Comparison of ENCODE assay signal across 29 cellular contexts in the genomic region with DNA sequence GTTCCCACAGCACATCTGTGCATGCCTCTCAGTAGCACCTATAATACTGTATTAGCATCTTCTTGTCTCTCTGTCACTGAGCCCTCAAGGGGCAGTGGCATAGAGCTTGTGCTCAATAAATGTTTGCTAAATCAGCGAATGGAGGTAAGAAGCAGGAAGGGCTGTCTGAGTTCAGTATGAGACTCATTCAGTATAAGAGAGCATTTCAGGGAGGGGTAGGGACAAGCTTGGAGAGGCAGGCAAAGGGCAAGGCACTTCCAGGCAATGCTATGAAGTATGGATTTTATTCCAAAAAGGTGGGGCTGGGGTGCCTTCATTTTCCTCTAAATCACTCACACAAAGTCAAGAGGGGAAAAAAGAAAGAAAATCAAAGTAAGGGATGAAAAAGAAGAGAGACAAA.
"Had no signal": no experiment of that assay in that cellular context is flagged by ENCODE, and none has a peak within 500 bp of the region (broad histone marks: within the 10 kb centered on the region; RNA-seq: fewer than 3 reads in every experiment).

No MANE protein-coding gene starts in this region.

- H3K9me3 ChIP-seq: left lung, lower lobe of right lung, pancreas, prostate gland, suprapubic skin, thoracic aorta, tibial artery, upper lobe of right lung had no signal

- H3K27ac ChIP-seq: left lung, lower lobe of right lung, pancreas, prostate gland, skin epidermis, suprapubic skin, thoracic aorta, tibial artery, upper lobe of right lung had no signal

- DNase-seq: immature natural killer cell; kidney; left colon; left lung; lower lobe of right lung; mammary epithelial cell; mesenchymal stem cell; naive thymus-derived CD8-positive, alpha-beta T cell; nucleus accumbens; pancreas; posterior cingulate gyrus; retina; right cardiac atrium; stimulated activated CD4-positive, alpha-beta T cell treated with anti-CD3 and anti-CD28 coated beads, Interleukin-12 subunit alpha, Interleukin-12 subunit beta, amount 100 ng/mL, for 4 hours; stimulated activated CD4-positive, alpha-beta T cell treated with anti-CD3 and anti-CD28 coated beads, Interleukin-15, amount 100 ng/mL, for 24 hours; stimulated activated CD4-positive, alpha-beta T cell treated with anti-CD3 and anti-CD28 coated beads, Interleukin-2, amount 100 ng/mL, for 24 hours; stimulated activated CD4-positive, alpha-beta T cell treated with anti-CD3 and anti-CD28 coated beads, Interleukin-4, amount 100 ng/mL, for 1 hour; stimulated activated naive CD4-positive, alpha-beta T cell; tibial artery; trophoblast cell; upper lobe of right lung had no signal

- FAIRE-seq: islet of Langerhans, kidney, pancreas, urothelium cell line had no signal

- ATAC-seq: left colon; left lung; naive thymus-derived CD8-positive, alpha-beta T cell; pancreas; right cardiac atrium; sciatic nerve; stimulated activated effector memory CD8-positive, alpha-beta T cell treated with anti-CD3 and anti-CD28 coated beads, Interleukin-12 subunit alpha, Interleukin-12 subunit beta, amount 100 ng/mL, for 72 hours; upper lobe of right lung had no signal

- H3K4me1 ChIP-seq: left lung, lower lobe of right lung, pancreas, prostate gland, suprapubic skin, tibial artery, upper lobe of right lung had no signal

- H3K36me3 ChIP-seq: left lung, lower lobe of right lung, pancreas, prostate gland, suprapubic skin, thoracic aorta, tibial artery, upper lobe of right lung had no signal

- H3K4me3 ChIP-seq: left lung, lower lobe of right lung, pancreas, prostate gland, skin epidermis, suprapubic skin, thoracic aorta, tibial artery, upper lobe of right lung had no signal
